ENCODE assay signal across 9 cellular contexts in genomic region chr17:70622382-70623260, GRCh38.
DNase-seq lines count a peak whose midpoint lies in the region; ATAC-seq, FAIRE-seq and TF ChIP-seq lines count a peak whose summit lies in the region.
"Had no signal": no experiment of that assay in that cellular context is flagged by ENCODE, and none has a peak within 500 bp of the region (broad histone marks: within the 10 kb centered on the region; RNA-seq: fewer than 3 reads in every experiment).

No MANE protein-coding gene starts in this region.

- TF ChIP-seq EP300 in A549 (IDR thresholded peaks at IDR 0.05) = no peak

- TF ChIP-seq POLR2A in A549 (IDR thresholded peaks at IDR 0.05; ENCODE audit: low read length) = no peak
- no peak for TF ChIP-seq POLR2A in testis (IDR thresholded peaks at IDR 0.05)

- H3K4me2 ChIP-seq in A549 = no peak overlapping the region

- no peaks in the 10 kb centered on the region for H3K27me3 ChIP-seq in testis

- no peaks in the 10 kb centered on the region for H3K4me1 ChIP-seq in A549
- no peaks in the 10 kb centered on the region for H3K4me1 ChIP-seq in testis

- peak; percentile 67 for TF ChIP-seq CTCF in A549 (IDR thresholded peaks at IDR 0.05)
- TF ChIP-seq CTCF in GM12865 (IDR thresholded peaks at IDR 0.05; ENCODE audit: insufficient read depth, low read depth, low read length, missing control alignments) = peak; percentile 34
- TF ChIP-seq CTCF in astrocyte of the cerebellum (IDR thresholded peaks at IDR 0.05; ENCODE audit: low read depth, low read length, missing control alignments) = peak; percentile 80
- TF ChIP-seq CTCF in testis (IDR thresholded peaks at IDR 0.05) = peak in 1 of 3 experiments; percentile 17

- TF ChIP-seq RAD21 in A549 (conservative IDR thresholded peaks at IDR 0.05 in 1 of 2, IDR thresholded peaks at IDR 0.05 in 1 of 2) = peak; percentile 72 to 76

- CTCF ChIA-PET in A549 (lab: Yijun Ruan, JAX) = interaction anchor here (0.5 to 6.6 kb wide), 10 partner anchors 10 to 1275 kb away, joined by 3 to 44 read pairs (median 3); no protein-coding TSS in a partner anchor

- no peak overlapping the region for H3K4me3 ChIP-seq in A549
- H3K4me3 ChIP-seq in GM12865 (ENCODE audit: low read depth, low read length) = no peak overlapping the region
- H3K4me3 ChIP-seq in astrocyte of the cerebellum (ENCODE audit: low read depth, low read length) = no peak overlapping the region
- H3K4me3 ChIP-seq in testis = no peak overlapping the region

- POLR2A ChIA-PET in A549 (lab: Yijun Ruan, JAX) = no interaction called here

- FAIRE-seq in A549 (lab: Jason Lieb, UNC) = peak; percentile 28

- WGBS in A549 (ENCODE audit: missing lambda C conversion rate) = 40% methylated on average over 12 of the region's 12 CpGs
- 51 to 58% methylated on average over 12 of the region's 12 CpGs for WGBS in testis, 2 donors

- intact Hi-C loops in testis (cut with DNase I; ENCODE audit: low total_unique reads) = loop anchor here (5.0 kb wide), 1 partner anchor 1050 kb away; no protein-coding TSS in a partner anchor

- H3K9me3 ChIP-seq in A549 = no peaks in the 10 kb centered on the region
- H3K9me3 ChIP-seq in testis = no peaks in the 10 kb centered on the region

- H3K27ac ChIP-seq in A549 (no peak overlapping the region), testis (no peak overlapping the region)

- H3K36me3 ChIP-seq in testis (ENCODE audit: low read depth, missing control alignments) = no peaks in the 10 kb centered on the region

- ATAC-seq in A549 (peak; percentile 54 to 80; a peak in 4 of 6 replicates), GM18873 (IDR thresholded peaks at IDR 0.05; ENCODE audit: low FRiP score, unreplicated experiment) (no peak)
- ATAC-seq: stimulated activated naive CD8-positive, alpha-beta T cell treated with anti-CD3 and anti-CD28 coated beads, Interleukin-15, amount 100 ng/mL, for 72 hours had no signal

- in situ Hi-C loops in astrocyte of the cerebellum (cut with HindIII; ENCODE audit: low sequenced_read_pairs) = no loop called here

- DNase-seq in A549 (ENCODE audit: low read depth in 1 of 2, low spot score in 1 of 2) (peak; percentile 25 to 34), GM12865 (ENCODE audit: low read depth) (peak; percentile 14), NCI-H2227 treated with DMSO at 0.1 percent for 48 hours (lab: John Stamatoyannopoulos, UW) (peak; percentile 48), astrocyte of the cerebellum (ENCODE audit: low read depth) (peak; percentile 36), iris pigment epithelial cell (ENCODE audit: low read depth) (peak; percentile 56), testis (peak; percentile 31)
- no peak for DNase-seq in activated effector memory CD4-positive, alpha-beta T cell treated with Interleukin-2 at 50 U/mL for 16 hours

TF ChIP-seq in A549, 52 proteins besides CTCF, POLR2A, EP300 and RAD21:
- TF ChIP-seq ZSCAN20 (CRISPR knock-in tag; IDR thresholded peaks at IDR 0.05) (no peak), SMC3 (IDR thresholded peaks at IDR 0.05) (peak; percentile 64)
